Comparison of ENCODE assay signal across 12 cellular contexts in genomic region chr1:42960693-42961559, GRCh38. TPM values are rescaled to one million over a fixed set of nuclear protein-coding genes. Genes with fewer than 3 reads are reported as not detected.
A peak's percentile ranks its signal among the peaks of the same experiment; 100 is the strongest.
DNase-seq lines count a peak whose midpoint lies in the region; ATAC-seq, FAIRE-seq and TF ChIP-seq lines count a peak whose summit lies in the region.
"Had no signal": no experiment of that assay in that cellular context is flagged by ENCODE, and none has a peak within 500 bp of the region (broad histone marks: within the 10 kb centered on the region; RNA-seq: fewer than 3 reads in every experiment).

No MANE protein-coding gene starts in this region.

- peaks cover 27% of the 10 kb centered on the region for H3K79me2 ChIP-seq in OCI-LY7 (ENCODE audit: insufficient read depth, low read depth, low read length)
- peaks cover 19% of the 10 kb centered on the region for H3K79me2 ChIP-seq in osteoblast (ENCODE audit: insufficient read depth, low read length)

- H3K9me2 ChIP-seq in OCI-LY7 (ENCODE audit: insufficient read depth, low read length) = no peaks in the 10 kb centered on the region

- WGBS in pancreas, 2 donors = 82 to 89% methylated on average over 10 of the region's 10 CpGs

- no TSS peak for BruUV-seq in OCI-LY7 (replicated peaks; lab: Mats Ljungman, UMichigan)

- POLR2A ChIA-PET in OCI-LY7 (lab: Charles Lee) = interaction anchor here (0.5 to 2.1 kb wide), 4 partner anchors 8 to 107 kb away, joined by 3 to 6 read pairs (median 3); no protein-coding TSS in a partner anchor

- H4K20me1 ChIP-seq in OCI-LY7 (ENCODE audit: insufficient read depth, low read length) = peaks cover 13% of the 10 kb centered on the region
- peaks cover 6% of the 10 kb centered on the region for H4K20me1 ChIP-seq in osteoblast (ENCODE audit: insufficient read depth, low read length)

- H3K36me3 ChIP-seq in OCI-LY7 (ENCODE audit: insufficient read depth, low read length) (peaks cover 16% of the 10 kb centered on the region), osteoblast (ENCODE audit: insufficient read depth, low read length) (no peaks in the 10 kb centered on the region), pancreas (no peaks in the 10 kb centered on the region)

- H2AFZ ChIP-seq in OCI-LY7 (ENCODE audit: low read length) (peak overlapping the region; percentile 24; the same call in 1 of the 2 replicates), osteoblast (ENCODE audit: low read length) (no peak overlapping the region)

- FAIRE-seq in pancreas (lab: Jason Lieb, UNC) = no peak

- peaks cover 50% of the 10 kb centered on the region for H3K4me1 ChIP-seq in OCI-LY7 (ENCODE audit: insufficient read depth, low read length, poor library complexity, severe bottlenecking)
- peaks cover 37% of the 10 kb centered on the region for H3K4me1 ChIP-seq in osteoblast (ENCODE audit: insufficient read depth, low read length)
- H3K4me1 ChIP-seq in pancreas = peaks cover 0 to 4% (median 3%) of the 10 kb centered on the region in 3 donors

- CTCF ChIA-PET in OCI-LY7 (lab: Charles Lee; ENCODE audit: unreplicated experiment) = no interaction called here

- no peak for ATAC-seq in HG03342 (IDR thresholded peaks at IDR 0.05; ENCODE audit: unreplicated experiment)
- ATAC-seq in pancreas = no peak
- no peak for ATAC-seq in HG03460 (IDR thresholded peaks at IDR 0.05; ENCODE audit: unreplicated experiment)
- ATAC-seq: foreskin keratinocyte had no signal

- H3K4me3 ChIP-seq in OCI-LY7 (ENCODE audit: low read depth, low read length, poor library complexity, severe bottlenecking) (no peak overlapping the region), epithelial cell of esophagus (ENCODE audit: low read length) (peak overlapping the region; percentile 70), osteoblast (ENCODE audit: insufficient read depth, low read length) (no peak overlapping the region), pancreas (no peak overlapping the region)

- DNase-seq in DMS53 (lab: John Stamatoyannopoulos, UW) (peak; percentile 87), OCI-LY7 (ENCODE audit: low spot score) (peak; percentile 64), epithelial cell of esophagus (ENCODE audit: low read depth) (no peak), osteoblast (ENCODE audit: insufficient read length, low spot score, missing footprints) (peak; percentile 38), pancreas (no peak), G401 (ENCODE audit: low spot score) (no peak)
- DNase-seq: activated naive CD4-positive, alpha-beta T cell treated with Interleukin-2 at 50 U/mL for 16 hours; foreskin keratinocyte; GDM1; NCI-H187 treated with DMSO at 0.1 percent for 48 hours had no signal

- H3K27me3 ChIP-seq in osteoblast (ENCODE audit: insufficient read depth, low read length) (no peaks in the 10 kb centered on the region), pancreas (no peaks in the 10 kb centered on the region)
- H3K27me3 ChIP-seq: foreskin keratinocyte had no signal

- in situ Hi-C loops in G401 (cut with HindIII; ENCODE audit: low sequenced_read_pairs) = no loop called here

- H3K9me3 ChIP-seq in OCI-LY7 (ENCODE audit: low read length) = no peaks in the 10 kb centered on the region
- no peaks in the 10 kb centered on the region for H3K9me3 ChIP-seq in osteoblast (ENCODE audit: low read depth, low read length)
- H3K9me3 ChIP-seq in pancreas = no peaks in the 10 kb centered on the region

- H3K4me2 ChIP-seq in OCI-LY7 (ENCODE audit: low read length) (peak overlapping the region; percentile 61), osteoblast (ENCODE audit: insufficient read depth, low read length) (no peak overlapping the region)

- no peak for TF ChIP-seq CTCF in OCI-LY7 (conservative IDR thresholded peaks at IDR 0.05; ENCODE audit: low read length)
- TF ChIP-seq CTCF in epithelial cell of esophagus (IDR thresholded peaks at IDR 0.05; ENCODE audit: insufficient read depth, low read depth, low read length, missing control alignments) = no peak
- TF ChIP-seq CTCF in osteoblast (IDR thresholded peaks at IDR 0.05; ENCODE audit: extremely low read depth, low read depth, low read length) = no peak
- no peak for TF ChIP-seq CTCF in pancreas (IDR thresholded peaks at IDR 0.05)

- H3K27ac ChIP-seq in OCI-LY7 (ENCODE audit: low read depth, low read length, poor library complexity, severe bottlenecking) (no peak overlapping the region), osteoblast (ENCODE audit: low read depth, low read length) (no peak overlapping the region), pancreas (no peak overlapping the region)

- intact Hi-C loops in OCI-LY7 (cut with micrococcal nuclease; ENCODE audit: unreplicated experiment) = no loop called here
- intact Hi-C loops in pancreas (cut with DNase I) = no loop called here

RNA-seq across cellular contexts. Expression of gene SLC2A1, which starts 2.3 kb away (rescaled TPM):
- 45.7 and 66.6 TPM in 2 replicates for total RNA-seq in OCI-LY7 (2014; rRNA removed; shearing (Covaris generic))
- 78.9 and 93.4 TPM in 2 replicates for total RNA-seq in OCI-LY7 (2022)
- 28.3 and 43.4 TPM in 2 replicates for total RNA-seq in osteoblast
- 10 to 100 TPM in 1 of 6 donors, 1 to 10 TPM in 5; 1.6 to 10.9 (median 6.8) TPM for total RNA-seq in pancreas
- polyA plus RNA-seq in pancreas = 1 to 10 TPM; 3.0 to 9.2 TPM
- 51.9 and 70.1 TPM in 2 replicates for total RNA-seq in G401 (2014; rRNA removed; shearing (Covaris generic))

Comparison
In these comparisons a context has a peak if more than half of its experiments do, and no peak if none do; other contexts are left out.
1. DNase-seq: peak in DMS53 (single experiment), OCI-LY7 (single experiment) and osteoblast (single experiment); none in epithelial cell of esophagus (single experiment), pancreas (0 of 6) and G401 (single experiment).